In genomic region chr19:6772866-6773322, GRCh38 we compare ENCODE assay signal across 9 cellular contexts. TPM values are rescaled to one million over a fixed set of nuclear protein-coding genes. Genes with fewer than 3 reads are reported as not detected.
A peak's percentile ranks its signal among the peaks of the same experiment; 100 is the strongest.
DNase-seq lines count a peak whose midpoint lies in the region; ATAC-seq and TF ChIP-seq lines count a peak whose summit lies in the region.
"Had no signal": no experiment of that assay in that cellular context is flagged by ENCODE, and none has a peak within 500 bp of the region (broad histone marks: within the 10 kb centered on the region; RNA-seq: fewer than 3 reads in every experiment).

No MANE protein-coding gene starts in this region.

- no peak overlapping the region for H3K9ac ChIP-seq in PC-3 (ENCODE audit: low read length)

- H3K9me3 Mint-ChIP-seq in activated naive CD4-positive, alpha-beta T cell treated with anti-CD3 and anti-CD28 coated beads, Interleukin-2, amount 50 U/mL, for 24 hours, result no peaks in the 10 kb centered on the region

- H3K36me3 Mint-ChIP-seq in activated naive CD4-positive, alpha-beta T cell treated with anti-CD3 and anti-CD28 coated beads, Interleukin-2, amount 50 U/mL, for 24 hours, result peaks cover 20% of the 10 kb centered on the region

- H3K4me3 ChIP-seq in OCI-LY7 (ENCODE audit: low read depth, low read length, poor library complexity, severe bottlenecking) (peak overlapping the region; percentile 83), lower leg skin (ENCODE audit: low read depth, poor library complexity, severe bottlenecking) (peak overlapping the region; percentile 22), transverse colon (peak overlapping the region; percentile 25 to 49 (median 38)), PC-3 (ENCODE audit: low read length) (no peak overlapping the region)

- TF ChIP-seq CTCF in OCI-LY7 (conservative IDR thresholded peaks at IDR 0.05; ENCODE audit: low read length) (no peak), lower leg skin (IDR thresholded peaks at IDR 0.05) (no peak), transverse colon (IDR thresholded peaks at IDR 0.05) (no peak), PC-3 (conservative IDR thresholded peaks at IDR 0.05; ENCODE audit: low read depth, low read length) (no peak)

- POLR2A ChIA-PET in OCI-LY7 (lab: Charles Lee), result interaction anchor here (0.6 to 3.9 kb wide), 10 partner anchors 9 to 286 kb away, joined by 3 to 25 read pairs (median 6); partner anchors contain the start of gene GPR108
- POLR2A ChIA-PET in PC-3 (lab: Charles Lee; ENCODE audit: unreplicated experiment), result no interaction called here

- H3K27ac ChIP-seq in OCI-LY7 (ENCODE audit: low read depth, low read length, poor library complexity, severe bottlenecking) (peak overlapping the region; percentile 88), transverse colon (peak overlapping the region; percentile 61 to 87 (median 74)), PC-3 (ENCODE audit: low read length) (no peak overlapping the region)
- H3K27ac ChIP-seq: VCaP had no signal

- H3K27me3 Mint-ChIP-seq in activated naive CD4-positive, alpha-beta T cell treated with anti-CD3 and anti-CD28 coated beads, Interleukin-2, amount 50 U/mL, for 24 hours, result no peaks in the 10 kb centered on the region

- H3K4me3 Mint-ChIP-seq in activated naive CD4-positive, alpha-beta T cell treated with anti-CD3 and anti-CD28 coated beads, Interleukin-2, amount 50 U/mL, for 24 hours, result peak overlapping the region; percentile 90

- BruUV-seq in OCI-LY7 (replicated peaks; lab: Mats Ljungman, UMichigan) (no TSS peak), PC-3 (replicated peaks; lab: Mats Ljungman, UMichigan) (no TSS peak)

- peaks cover 53% of the 10 kb centered on the region for H3K4me1 Mint-ChIP-seq in activated naive CD4-positive, alpha-beta T cell treated with anti-CD3 and anti-CD28 coated beads, Interleukin-2, amount 50 U/mL, for 24 hours

- H3F3A ChIP-seq in PC-3 (ENCODE audit: low read length, unreplicated experiment), result no peaks in the 10 kb centered on the region

- H3K79me2 ChIP-seq in OCI-LY7 (ENCODE audit: insufficient read depth, low read depth, low read length), result peaks cover 50% of the 10 kb centered on the region
- H3K79me2 ChIP-seq in PC-3 (ENCODE audit: low read length), result no peaks in the 10 kb centered on the region

- H3K4me1 ChIP-seq in OCI-LY7 (ENCODE audit: insufficient read depth, low read length, poor library complexity, severe bottlenecking) (peaks cover 37% of the 10 kb centered on the region), transverse colon (peaks cover 0 to 5% (median 2%) of the 10 kb centered on the region in 4 donors), PC-3 (ENCODE audit: insufficient read depth, low read length) (0 out of 2 replicates have a peak, but pooled peaks cover 3% of the 10 kb centered on the region)

- WGBS in lower leg skin, 2 donors, result 61 to 70% methylated on average over 6 to 8 of the region's 14 CpGs
- 26% methylated on average over 6 of the region's 14 CpGs; no CpG with 5 or more reads in 1 of the 2 donors for WGBS in transverse colon (ENCODE audit: low coverage in 1 of 2), 2 donors

- in situ Hi-C loops in transverse colon (cut with MboI; ENCODE audit: low pct_ligation_motif_present in 1 of 4, low pct_unique_long_range_greater_than_20kb in 1 of 4, low sequenced_read_pairs in 3 of 4), result no loop called here

- CTCF ChIA-PET in OCI-LY7 (lab: Charles Lee; ENCODE audit: unreplicated experiment), result interaction anchor here (1.3 to 1.8 kb wide), 2 partner anchors 28 to 90 kb away, joined by 4 to 19 read pairs; no protein-coding TSS in a partner anchor
- CTCF ChIA-PET in PC-3 (lab: Charles Lee), result no interaction called here

- H3K4me2 ChIP-seq in OCI-LY7 (ENCODE audit: low read length) (peak overlapping the region; percentile 72), PC-3 (ENCODE audit: low read length) (no peak overlapping the region)

- no peak for ATAC-seq in HG02571 (IDR thresholded peaks at IDR 0.05; ENCODE audit: unreplicated experiment)
- ATAC-seq in PC-3, result no peak

- H2AFZ ChIP-seq in OCI-LY7 (ENCODE audit: low read length) (no peak overlapping the region), PC-3 (ENCODE audit: low read length) (no peak overlapping the region)

- H3K27ac Mint-ChIP-seq in activated naive CD4-positive, alpha-beta T cell treated with anti-CD3 and anti-CD28 coated beads, Interleukin-2, amount 50 U/mL, for 24 hours, result no peak overlapping the region

- intact Hi-C loops in OCI-LY7 (cut with micrococcal nuclease; ENCODE audit: unreplicated experiment) (loop anchor here (1.0 kb wide), 3 partner anchors 28 to 89 kb away; partner anchors contain the start of gene GPR108), lower leg skin (cut with DNase I; ENCODE audit: low total_unique reads) (no loop called here), transverse colon (cut with DNase I; ENCODE audit: low total_unique reads) (no loop called here), PC-3 (cut with micrococcal nuclease) (no loop called here)

- no peak for TF ChIP-seq EP300 in transverse colon (IDR thresholded peaks at IDR 0.05; ENCODE audit: low read depth)

- no peak for DNase-seq in activated naive CD4-positive, alpha-beta T cell treated with anti-CD3 and anti-CD28 coated beads, Interleukin-2, amount 50 U/mL, for 16 hours
- DNase-seq in OCI-LY7 (ENCODE audit: low spot score) (no peak), lower leg skin (ENCODE audit: low spot score in 2 of 2) (no peak), transverse colon (no peak), GOT3 (lab: John Stamatoyannopoulos, UW) (no peak), PC-3 (no peak)

- H3K9me2 ChIP-seq in OCI-LY7 (ENCODE audit: insufficient read depth, low read length) (no peaks in the 10 kb centered on the region), PC-3 (replicated peaks; ENCODE audit: low read length) (no peaks in the 10 kb centered on the region)

- H4K20me1 ChIP-seq in OCI-LY7 (ENCODE audit: insufficient read depth, low read length), result no peaks in the 10 kb centered on the region
- H4K20me1 ChIP-seq in PC-3 (ENCODE audit: low read length), result no peaks in the 10 kb centered on the region

- TF ChIP-seq POLR2A in lower leg skin (IDR thresholded peaks at IDR 0.05), result no peak
- no peak for TF ChIP-seq POLR2A in transverse colon (IDR thresholded peaks at IDR 0.05)

- H3K9me3 ChIP-seq in OCI-LY7 (ENCODE audit: low read length) (no peaks in the 10 kb centered on the region), transverse colon (no peaks in the 10 kb centered on the region), PC-3 (ENCODE audit: low read length) (no peaks in the 10 kb centered on the region)

- H3K36me3 ChIP-seq in OCI-LY7 (ENCODE audit: insufficient read depth, low read length) (peaks cover 34% of the 10 kb centered on the region), transverse colon (no peaks in the 10 kb centered on the region), PC-3 (ENCODE audit: low read depth, low read length) (no peaks in the 10 kb centered on the region)

- H3K27me3 ChIP-seq in transverse colon (no peaks in the 10 kb centered on the region), PC-3 (ENCODE audit: low read length) (no peaks in the 10 kb centered on the region)

RNA-seq across cellular contexts. Expression of gene VAV1, which starts 0.4 kb away (rescaled TPM):
- total RNA-seq in OCI-LY7 (2014; rRNA removed; shearing (Covaris generic)), result 76.1 and 90.7 TPM in 2 replicates
- total RNA-seq in OCI-LY7 (2022) (92.7 and 107 TPM in 2 replicates), lower leg skin (1 to 10 TPM; 1.0 to 2.0 (median 1.4) TPM), transverse colon (10 to 100 TPM in 1 of 4 donors, 1 to 10 TPM in 2, under 1 TPM in 1; 0.60 to 10.8 (median 6.0) TPM), PC-3 (2014; rRNA removed) (3.0 and 3.2 TPM in 2 replicates)

RNA-seq across cellular contexts. Expression of gene SH2D3A, which starts 5.7 kb away (rescaled TPM):
- 7.8 and 8.5 TPM in 2 replicates for total RNA-seq in OCI-LY7 (2014; rRNA removed; shearing (Covaris generic))
- total RNA-seq in OCI-LY7 (2022) (9.8 and 13.3 TPM in 2 replicates), lower leg skin (100 to 1,000 TPM in 1 of 4 donors, 10 to 100 TPM in 3; 53.0 to 142 (median 62.3) TPM), transverse colon (100 to 1,000 TPM in 1 of 4 donors, 10 to 100 TPM in 3; 41.4 to 127 (median 55.5) TPM), PC-3 (2014; rRNA removed) (141 and 162 TPM in 2 replicates)

RNA-seq across cellular contexts. Expression of gene TRIP10, which starts 33.4 kb away (rescaled TPM):
- total RNA-seq in OCI-LY7 (2014; rRNA removed; shearing (Covaris generic)), result 16.1 and 22.2 TPM in 2 replicates
- total RNA-seq in OCI-LY7 (2022), result 19.9 TPM in 2 replicates
- total RNA-seq in lower leg skin, result 10 to 100 TPM; 41.2 to 60.2 (median 46.5) TPM
- total RNA-seq in transverse colon, result 100 to 1,000 TPM in 1 of 4 donors, 10 to 100 TPM in 3; 55.5 to 227 (median 78.8) TPM
- 96.6 and 106 TPM in 2 replicates for total RNA-seq in PC-3 (2014; rRNA removed)

RNA-seq across cellular contexts. Expression of gene GPR108, which starts 35.5 kb away (rescaled TPM):
- total RNA-seq in OCI-LY7 (2014; rRNA removed; shearing (Covaris generic)), result 77.5 and 88.3 TPM in 2 replicates
- total RNA-seq in OCI-LY7 (2022) (63.2 and 73.2 TPM in 2 replicates), lower leg skin (10 to 100 TPM; 57.1 to 80.0 (median 66.9) TPM), transverse colon (100 to 1,000 TPM in 2 of 4 donors, 10 to 100 TPM in 2; 38.0 to 118 (median 90.6) TPM), PC-3 (2014; rRNA removed) (59.0 and 78.7 TPM in 2 replicates)

RNA-seq across cellular contexts. Expression of gene C3, which starts 52.4 kb away (rescaled TPM):
- 0.13 and 0.57 TPM in 2 replicates for total RNA-seq in OCI-LY7 (2014; rRNA removed; shearing (Covaris generic))
- total RNA-seq in OCI-LY7 (2022) (0.74 TPM in 1 of 2 replicates, not detected in the other), lower leg skin (100 to 1,000 TPM in 1 of 4 donors, 10 to 100 TPM in 3; 28.8 to 155 (median 79.6) TPM), transverse colon (100 to 1,000 TPM in 3 of 4 donors, 10 to 100 TPM in 1; 50.1 to 351 (median 194) TPM), PC-3 (2014; rRNA removed) (13.3 and 16.9 TPM in 2 replicates)

Comparison
In these comparisons a context has a peak if more than half of its experiments do, and no peak if none do; other contexts are left out.
1. RNA of gene VAV1, which starts 0.4 kb away (total RNA-seq): 76.1 to 107 TPM in OCI-LY7; 0.60 to 10.8 TPM in transverse colon, 3.0 to 3.2 TPM in PC-3 and 1.0 to 2.0 TPM in lower leg skin; every median in the first group is over 4 times any median in the second.